In genomic region chr16:8872071-8872470, GRCh38 we compare ENCODE assay signal across 29 cellular contexts. TPM values are rescaled to one million over a fixed set of nuclear protein-coding genes. Genes with fewer than 3 reads are reported as not detected.
"Had no signal": no experiment of that assay in that cellular context is flagged by ENCODE, and none has a peak within 500 bp of the region (broad histone marks: within the 10 kb centered on the region; RNA-seq: fewer than 3 reads in every experiment).

No MANE protein-coding gene starts in this region.

- H3K9me3 Mint-ChIP-seq: activated CD4-positive, alpha-beta memory T cell treated with anti-CD3 and anti-CD28 coated beads, Interleukin-2, amount 10 ng/mL, durations not matched to agents 7 days and 5 days; activated CD4-positive, alpha-beta T cell treated with anti-CD3 and anti-CD28 coated beads, Interleukin-2, amount 10 ng/mL, durations not matched to agents 7 days and 5 days; activated naive CD4-positive, alpha-beta T cell treated with anti-CD3 and anti-CD28 coated beads, Interleukin-2, amount 10 ng/mL, durations not matched to agents 7 days and 5 days; activated naive CD8-positive, alpha-beta T cell treated with anti-CD3 and anti-CD28 coated beads for 36 hours; activated T-helper 17 cell treated with anti-CD3 and anti-CD28 coated beads, Interleukin-2, amount 50 U/mL, for 72 hours; WTC11 had no signal

- H3K36me3 ChIP-seq: brain microvascular endothelial cell, cardiac muscle cell, Peyer's patch had no signal

- H3K36me3 Mint-ChIP-seq: WTC11 had no signal

- H3K4me3 Mint-ChIP-seq: activated CD4-positive, alpha-beta memory T cell treated with anti-CD3 and anti-CD28 coated beads, Interleukin-2, amount 10 ng/mL, durations not matched to agents 7 days and 5 days; activated CD4-positive, alpha-beta T cell treated with anti-CD3 and anti-CD28 coated beads, Interleukin-2, amount 10 ng/mL, durations not matched to agents 7 days and 5 days; activated naive CD4-positive, alpha-beta T cell treated with anti-CD3 and anti-CD28 coated beads, Interleukin-2, amount 10 ng/mL, durations not matched to agents 7 days and 5 days; activated naive CD8-positive, alpha-beta T cell treated with anti-CD3 and anti-CD28 coated beads for 36 hours; T-helper 17 cell; WTC11 had no signal

- H3K27me3 ChIP-seq: brain microvascular endothelial cell, cardiac muscle cell, Peyer's patch had no signal

- H3K27ac Mint-ChIP-seq: T-helper 17 cell, WTC11 had no signal

- H3K27me3 Mint-ChIP-seq: activated CD4-positive, alpha-beta memory T cell treated with anti-CD3 and anti-CD28 coated beads, Interleukin-2, amount 10 ng/mL, durations not matched to agents 7 days and 5 days; activated CD4-positive, alpha-beta T cell treated with anti-CD3 and anti-CD28 coated beads, Interleukin-2, amount 10 ng/mL, durations not matched to agents 7 days and 5 days; activated naive CD8-positive, alpha-beta T cell treated with anti-CD3 and anti-CD28 coated beads for 36 hours; activated T-helper 17 cell treated with anti-CD3 and anti-CD28 coated beads, Interleukin-2, amount 50 U/mL, for 72 hours; T-helper 17 cell had no signal

- DNase-seq: activated CD4-positive, alpha-beta memory T cell treated with anti-CD3 and anti-CD28 coated beads, Interleukin-2, amount 10 ng/mL, durations not matched to agents 7 days and 5 days; activated CD4-positive, alpha-beta T cell treated with anti-CD3 and anti-CD28 coated beads for 1 hour; activated CD4-positive, alpha-beta T cell treated with anti-CD3 and anti-CD28 coated beads, Interleukin-2, amount 10 ng/mL, durations not matched to agents 7 days and 5 days; activated gamma-delta T cell; activated naive CD4-positive, alpha-beta T cell treated with anti-CD3 and anti-CD28 coated beads, Interleukin-2, amount 10 ng/mL, durations not matched to agents 7 days and 5 days; activated naive CD8-positive, alpha-beta T cell treated with anti-CD3 and anti-CD28 coated beads for 36 hours; activated T-cell treated with anti-CD3 and anti-CD28 coated beads for 4 hours; activated T-cell treated with anti-CD3 and anti-CD28 coated beads, Interleukin-2, amount 50 U/mL, for 48 hours; brain microvascular endothelial cell; NCI-H1092; NCI-H1417; NCI-H1930; NCI-H2171; NCI-H2227 treated with DMSO at 0.1 percent for 48 hours; NCI-H446 treated with DMSO at 0.1 percent for 48 hours; NCI-H524 treated with DMSO at 0.1 percent for 48 hours; NCI-H748 treated with DMSO at 0.1 percent for 48 hours; Peyer's patch; SHP77 treated with DMSO at 0.1 percent for 48 hours; T-helper 17 cell; T-helper 9 cell had no signal

- H3K9me3 ChIP-seq: Peyer's patch had no signal

- H3K27ac ChIP-seq: brain microvascular endothelial cell, cardiac muscle cell had no signal

- H3K4me3 ChIP-seq: cardiac muscle cell, K562, Peyer's patch had no signal

- ATAC-seq: activated T-helper 17 cell treated with anti-CD3 and anti-CD28 coated beads, Interleukin-2, amount 50 U/mL, for 72 hours; K562; T-helper 17 cell; WTC11 had no signal

RNA-seq across cellular contexts. Expression of gene LITAFD, which starts 10.1 kb away (rescaled TPM):
- total RNA-seq: activated CD4-positive, alpha-beta memory T cell treated with anti-CD3 and anti-CD28 coated beads, Interleukin-2, amount 10 ng/mL, durations not matched to agents 7 days and 5 days; activated CD4-positive, alpha-beta T cell treated with anti-CD3 and anti-CD28 coated beads, Interleukin-2, amount 10 ng/mL, durations not matched to agents 7 days and 5 days; activated CD8-positive, alpha-beta memory T cell treated with anti-CD3 and anti-CD28 coated beads for 36 hours; activated naive CD8-positive, alpha-beta T cell treated with anti-CD3 and anti-CD28 coated beads for 36 hours; activated T-helper 17 cell treated with anti-CD3 and anti-CD28 coated beads, Interleukin-2, amount 50 U/mL, for 72 hours; cardiac muscle cell; K562; MCF 10A; Peyer's patch; SK-MEL-5; WTC11 had no signal
- polyA plus RNA-seq: adipose tissue, K562 had no signal
